Comparison of ENCODE assay signal across 15 cellular contexts in the genomic region with DNA sequence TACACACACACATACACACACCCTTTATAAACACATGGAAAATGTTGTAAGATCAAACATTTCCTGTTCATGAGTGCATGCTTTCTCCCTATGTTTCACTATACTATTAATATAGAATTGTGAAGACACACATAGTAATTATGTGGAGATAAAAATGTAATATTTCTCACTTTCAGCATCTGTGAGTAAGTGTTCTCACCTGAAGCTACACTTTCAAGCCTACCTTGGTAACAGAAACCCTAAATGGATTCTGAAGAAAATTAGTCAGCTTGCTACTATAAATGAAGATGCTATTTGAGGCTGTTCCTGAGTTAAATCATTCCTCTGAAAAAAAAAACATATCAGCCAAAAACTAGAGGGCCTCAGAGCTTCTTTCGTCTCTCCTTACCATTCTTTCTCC.
"Had no signal": no experiment of that assay in that cellular context is flagged by ENCODE, and none has a peak within 500 bp of the region (broad histone marks: within the 10 kb centered on the region; RNA-seq: fewer than 3 reads in every experiment).

No MANE protein-coding gene starts in this region.

- H3K9me3 Mint-ChIP-seq: activated naive CD4-positive, alpha-beta T cell treated with anti-CD3 and anti-CD28 coated beads, Interleukin-2, amount 10 ng/mL, durations not matched to agents 7 days and 5 days; naive B cell had no signal

- H3K9me3 ChIP-seq: breast epithelium, esophagus squamous epithelium, lower lobe of right lung, transverse colon had no signal

- ATAC-seq: lower lobe of right lung had no signal

- H3K27me3 Mint-ChIP-seq: activated naive CD4-positive, alpha-beta T cell treated with anti-CD3 and anti-CD28 coated beads, Interleukin-2, amount 10 ng/mL, durations not matched to agents 7 days and 5 days; naive B cell had no signal

- H3K36me3 Mint-ChIP-seq: naive B cell had no signal

- H3K4me3 Mint-ChIP-seq: activated naive CD4-positive, alpha-beta T cell treated with anti-CD3 and anti-CD28 coated beads, Interleukin-2, amount 10 ng/mL, durations not matched to agents 7 days and 5 days; naive B cell; T-helper 1 cell treated with Interleukin-12 subunit alpha and Interleukin-12 subunit beta and Interleukin-4 antibody, amounts not matched to agents 30 μg/mL and 1 μg/mL, for 36 hours had no signal

- H3K27ac Mint-ChIP-seq: activated naive CD4-positive, alpha-beta T cell treated with anti-CD3 and anti-CD28 coated beads, Interleukin-2, amount 10 ng/mL, durations not matched to agents 7 days and 5 days; naive B cell; T-helper 1 cell treated with Interleukin-12 subunit alpha and Interleukin-12 subunit beta and Interleukin-4 antibody, amounts not matched to agents 30 μg/mL and 1 μg/mL, for 36 hours had no signal

- DNase-seq: activated CD4-positive, CD25-positive, alpha-beta regulatory T cell; activated CD8-positive, alpha-beta memory T cell treated with anti-CD3 and anti-CD28 coated beads for 24 hours; activated naive CD4-positive, alpha-beta T cell treated with anti-CD3 and anti-CD28 coated beads, Interleukin-2, amount 10 ng/mL, durations not matched to agents 7 days and 5 days; anterior cingulate cortex; esophagus squamous epithelium; foreskin fibroblast; glutamatergic neuron; lower lobe of right lung; midbrain; naive B cell; SHP77 treated with DMSO at 0.1 percent for 48 hours; stimulated activated CD4-positive, alpha-beta T cell treated with anti-CD3 and anti-CD28 coated beads, Interleukin-4, amount 100 ng/mL, for 24 hours; transverse colon had no signal
